Comparison of ENCODE assay signal across 13 cellular contexts in genomic region chr2:58539973-58540372, GRCh38.
DNase-seq lines count a peak whose midpoint lies in the region; ATAC-seq and TF ChIP-seq lines count a peak whose summit lies in the region.
"Had no signal": no experiment of that assay in that cellular context is flagged by ENCODE, and none has a peak within 500 bp of the region (broad histone marks: within the 10 kb centered on the region; RNA-seq: fewer than 3 reads in every experiment).

No MANE protein-coding gene starts in this region.

- ATAC-seq in HG03139 (IDR thresholded peaks at IDR 0.05; ENCODE audit: unreplicated experiment), result no peak

- H3K9me3 Mint-ChIP-seq in MCF 10A (ENCODE audit: unreplicated experiment) (no peaks in the 10 kb centered on the region), glutamatergic neuron (ENCODE audit: unreplicated experiment) (no peaks in the 10 kb centered on the region)
- H3K9me3 Mint-ChIP-seq: mesothelial cell of epicardium had no signal

- H3K4me3 ChIP-seq in breast epithelium, result no peak overlapping the region
- H3K4me3 ChIP-seq: thoracic aorta had no signal

- DNase-seq in MCF 10A (ENCODE audit: unreplicated experiment), result peak; percentile 55
- no peak for DNase-seq in breast epithelium (ENCODE audit: low spot score in 2 of 2)
- DNase-seq in NCI-H774 (lab: John Stamatoyannopoulos, UW), result peak; percentile 31
- DNase-seq in glutamatergic neuron, result no peak
- DNase-seq in superior temporal gyrus (ENCODE audit: extremely low spot score), result peak; percentile 72
- no peak for DNase-seq in NAMALWA (ENCODE audit: low spot score)
- no peak for DNase-seq in SIG-M5 (lab: John Stamatoyannopoulos, UW)
- DNase-seq: activated CD4-positive, alpha-beta T cell treated with anti-CD3 and anti-CD28 coated beads, Interleukin-2, amount 50 U/mL, for 1 hour; activated gamma-delta T cell; SW 1271 had no signal

- H3K4me3 Mint-ChIP-seq in MCF 10A (ENCODE audit: unreplicated experiment) (no peak overlapping the region), glutamatergic neuron (ENCODE audit: unreplicated experiment) (peak overlapping the region; percentile 34)
- H3K4me3 Mint-ChIP-seq: mesothelial cell of epicardium had no signal

- H3K27me3 Mint-ChIP-seq in MCF 10A (ENCODE audit: insufficient read depth, unreplicated experiment), result no peaks in the 10 kb centered on the region
- no peaks in the 10 kb centered on the region for H3K27me3 Mint-ChIP-seq in glutamatergic neuron (ENCODE audit: unreplicated experiment)

- H3K27ac ChIP-seq in breast epithelium, result no peak overlapping the region
- H3K27ac ChIP-seq: thoracic aorta had no signal

- TF ChIP-seq CTCF in MCF 10A (IDR thresholded peaks at IDR 0.05; ENCODE audit: unreplicated experiment) (no peak), breast epithelium (IDR thresholded peaks at IDR 0.05) (no peak), glutamatergic neuron (IDR thresholded peaks at IDR 0.05; ENCODE audit: partially characterized antibody, unreplicated experiment) (no peak)

- no peaks in the 10 kb centered on the region for H3K36me3 ChIP-seq in breast epithelium
- H3K36me3 ChIP-seq: thoracic aorta had no signal

- no peak for TF ChIP-seq POLR2A in breast epithelium (IDR thresholded peaks at IDR 0.05)

- no peaks in the 10 kb centered on the region for H3K27me3 ChIP-seq in breast epithelium

- H3K27ac Mint-ChIP-seq in MCF 10A (ENCODE audit: low read depth, unreplicated experiment) (peak overlapping the region; percentile 85), glutamatergic neuron (ENCODE audit: unreplicated experiment) (no peak overlapping the region)

- H3K9me3 ChIP-seq in breast epithelium, result no peaks in the 10 kb centered on the region
- H3K9me3 ChIP-seq: thoracic aorta had no signal

- BruUV-seq in MCF 10A (replicated peaks; lab: Mats Ljungman, UMichigan), result no TSS peak

- H3K36me3 Mint-ChIP-seq in MCF 10A (ENCODE audit: insufficient read depth, unreplicated experiment) (no peaks in the 10 kb centered on the region), glutamatergic neuron (ENCODE audit: unreplicated experiment) (no peaks in the 10 kb centered on the region)
- H3K36me3 Mint-ChIP-seq: mesothelial cell of epicardium had no signal

- H3K4me1 ChIP-seq in breast epithelium, result no peaks in the 10 kb centered on the region

- intact Hi-C loops in MCF 10A (cut with micrococcal nuclease), result no loop called here
- intact Hi-C loops in breast epithelium (cut with DNase I; ENCODE audit: low total_unique reads), result no loop called here

- peaks cover 12% of the 10 kb centered on the region for H3K4me1 Mint-ChIP-seq in MCF 10A (ENCODE audit: insufficient read depth, unreplicated experiment)
- H3K4me1 Mint-ChIP-seq in glutamatergic neuron (ENCODE audit: low read depth, unreplicated experiment), result peaks cover 35% of the 10 kb centered on the region

- CTCF ChIA-PET in MCF 10A (lab: Yijun Ruan, JAX), result no interaction called here

- POLR2A ChIA-PET in MCF 10A (lab: Yijun Ruan, JAX), result interaction anchor here (0.8 kb wide), 1 partner anchor 11 kb away, joined by 3 read pairs; no protein-coding TSS in a partner anchor

Comparison
In these comparisons a context has a peak if more than half of its experiments do, and no peak if none do; other contexts are left out.
1. DNase-seq: peak in MCF 10A (single experiment), NCI-H774 (single experiment) and superior temporal gyrus (single experiment); none in breast epithelium (0 of 2), glutamatergic neuron (single experiment), NAMALWA (single experiment) and SIG-M5 (single experiment).